ENCODE assay signal across 8 cellular contexts in genomic region chr5:119452060-119452372, GRCh38. TPM values are rescaled to one million over a fixed set of nuclear protein-coding genes. Genes with fewer than 3 reads are reported as not detected.
DNase-seq lines count a peak whose midpoint lies in the region; ATAC-seq and TF ChIP-seq lines count a peak whose summit lies in the region.

No MANE protein-coding gene starts in this region.

- H4K5ac ChIP-seq in IMR-90 (ENCODE audit: low read depth, low read length): no peak overlapping the region

- H2BK5ac ChIP-seq in IMR-90 (ENCODE audit: low read depth, low read length, poor library complexity, severe bottlenecking): no peak overlapping the region

- peaks cover 9 to 22% of the 10 kb centered on the region in 2 experiments; a peak in 3 of 4 replicates for H3K79me1 ChIP-seq in IMR-90 (ENCODE audit: low read depth in 1 of 2, low read length in 2 of 2)

- H3K27ac Mint-ChIP-seq in chondrocyte (ENCODE audit: unreplicated experiment): peak overlapping the region; percentile 96
- H3K27ac Mint-ChIP-seq in naive thymus-derived CD4-positive, alpha-beta T cell: peak overlapping the region; percentile 80 to 94 (median 86)

- CTCF ChIA-PET in IMR-90 (lab: Yijun Ruan, JAX): interaction anchor here (0.7 kb wide), 1 partner anchor 9 kb away, joined by 3 read pairs; no protein-coding TSS in a partner anchor
- CTCF ChIA-PET in naive thymus-derived CD4-positive, alpha-beta T cell (lab: Charles Lee): interaction anchor here (0.6 to 2.1 kb wide), 3 partner anchors 17 to 464 kb away, joined by 3 to 9 read pairs (median 4); partner anchors contain the start of gene DTWD2

- H3K4me1 ChIP-seq in IMR-90 (ENCODE audit: control insufficient read depth, insufficient read depth, low read length): no peaks in the 10 kb centered on the region
- H3K4me1 ChIP-seq in naive thymus-derived CD4-positive, alpha-beta T cell (ENCODE audit: control insufficient read depth in 2 of 2, insufficient read depth in 2 of 2, low read length in 2 of 2): peaks cover 5 to 9% of the 10 kb centered on the region in 2 donors

- H3K27ac ChIP-seq in IMR-90 (ENCODE audit: insufficient read depth, low read length): no peak overlapping the region
- peak overlapping the region; percentile 84 for H3K27ac ChIP-seq in naive thymus-derived CD4-positive, alpha-beta T cell (ENCODE audit: low read depth, low read length)

- H3K56ac ChIP-seq in IMR-90 (ENCODE audit: extremely low read depth, insufficient read depth, low read length): no peak overlapping the region

- H3K36me3 ChIP-seq in IMR-90 (ENCODE audit: control insufficient read depth, insufficient read depth, low read length): no peaks in the 10 kb centered on the region
- H3K36me3 ChIP-seq in naive thymus-derived CD4-positive, alpha-beta T cell (ENCODE audit: control insufficient read depth in 2 of 3, insufficient read depth in 3 of 3, low read length in 3 of 3): peaks cover 0 to 4% (median 0%) of the 10 kb centered on the region in 3 experiments

- H4K20me1 ChIP-seq in IMR-90 (ENCODE audit: insufficient read depth, low read length): no peaks in the 10 kb centered on the region

- peaks cover 5% of the 10 kb centered on the region for H3K36me3 Mint-ChIP-seq in chondrocyte (ENCODE audit: low read depth)
- peaks cover 0 to 10% (median 5%) of the 10 kb centered on the region in 5 donors for H3K36me3 Mint-ChIP-seq in naive thymus-derived CD4-positive, alpha-beta T cell

- H4K8ac ChIP-seq in IMR-90 (ENCODE audit: low read depth in 2 of 2, low read length in 2 of 2): peak overlapping the region in 1 of 2 experiments; percentile 18; a peak in 2 of 4 replicates

- no TSS peak for BruUV-seq in IMR-90 (replicated peaks; lab: Mats Ljungman, UMichigan)

- in situ Hi-C loops in IMR-90 (cut with MboI; ENCODE audit: low sequenced_read_pairs): no loop called here

- no peak overlapping the region for H2AK9ac ChIP-seq in IMR-90 (replicated peaks; ENCODE audit: low read depth, low read length, poor library complexity)

- peaks cover 3% of the 10 kb centered on the region; the same call in 1 of the 2 replicates for H3K9me3 ChIP-seq in IMR-90 (ENCODE audit: control insufficient read depth, insufficient read depth, low read length)
- no peaks in the 10 kb centered on the region for H3K9me3 ChIP-seq in naive thymus-derived CD4-positive, alpha-beta T cell (ENCODE audit: control insufficient read depth in 2 of 3, low read length in 3 of 3)

- H3K4me3 ChIP-seq in AG10803 (ENCODE audit: low read length) (peak overlapping the region; percentile 92), IMR-90 (ENCODE audit: insufficient read depth, low read depth, low read length) (peak overlapping the region; percentile 93)
- H3K4me3 ChIP-seq in naive thymus-derived CD4-positive, alpha-beta T cell (ENCODE audit: low read length): peak overlapping the region; percentile 86

- WGBS in IMR-90 (ENCODE audit: extremely low coverage in 2 of 2, insufficient read length in 1 of 2), 2 experiments: no CpG with 5 or more reads among the region's 6 CpGs

- no peak overlapping the region for H3K23ac ChIP-seq in IMR-90 (ENCODE audit: low read depth, low read length)

- dilution Hi-C loops in IMR-90 (cut with HindIII; ENCODE audit: low sequenced_read_pairs, unreplicated experiment): no loop called here

- H3K4me1 Mint-ChIP-seq in chondrocyte (ENCODE audit: low read depth): peaks cover 10% of the 10 kb centered on the region
- H3K4me1 Mint-ChIP-seq in naive thymus-derived CD4-positive, alpha-beta T cell: peaks cover 11 to 22% (median 19%) of the 10 kb centered on the region in 7 donors

- H2AK5ac ChIP-seq in IMR-90 (ENCODE audit: low read depth, low read length): no peak overlapping the region

- TF ChIP-seq CTCF in AG10803 (conservative IDR thresholded peaks at IDR 0.05; ENCODE audit: low read length) (no peak), IMR-90 (conservative IDR thresholded peaks at IDR 0.05; ENCODE audit: low read depth, low read length) (no peak), chondrocyte (IDR thresholded peaks at IDR 0.05) (no peak)

- no peak overlapping the region for H2BK20ac ChIP-seq in IMR-90 (ENCODE audit: low read depth, low read length)

- no peak for TF ChIP-seq RAD21 in IMR-90 (IDR thresholded peaks at IDR 0.05; ENCODE audit: low read length)

- H3K9ac ChIP-seq in IMR-90 (ENCODE audit: low read depth, low read length): no peak overlapping the region

- H4K91ac ChIP-seq in IMR-90 (ENCODE audit: insufficient read depth, low read depth, low read length): no peak overlapping the region

- H3K4me3 Mint-ChIP-seq in chondrocyte (ENCODE audit: unreplicated experiment): peak overlapping the region; percentile 99
- H3K4me3 Mint-ChIP-seq in naive thymus-derived CD4-positive, alpha-beta T cell: peak overlapping the region; percentile 86 to 98 (median 92)

- DNase-seq in AG10803 (ENCODE audit: low read depth) (no peak), IMR-90 (no peak), chondrocyte (ENCODE audit: low spot score) (no peak), NCI-H226 (no peak), SK-N-DZ (ENCODE audit: low spot score) (no peak), left lobe of liver (ENCODE audit: low spot score) (no peak), DMS53 treated with DMSO at 0.1 percent for 48 hours (lab: John Stamatoyannopoulos, UW; ENCODE audit: unreplicated experiment) (no peak)
- no peak for DNase-seq in naive thymus-derived CD4-positive, alpha-beta T cell

- no peak overlapping the region for H3K14ac ChIP-seq in IMR-90 (replicated peaks; ENCODE audit: low read depth, low read length)

- H3K18ac ChIP-seq in IMR-90 (ENCODE audit: low read depth, low read length): no peak overlapping the region

- H2BK15ac ChIP-seq in IMR-90 (ENCODE audit: low read depth, low read length): no peak overlapping the region

- H3K4me2 ChIP-seq in IMR-90 (ENCODE audit: low read depth, low read length): peak overlapping the region; percentile 18; the same call in 1 of the 2 replicates

- H3K9me3 Mint-ChIP-seq in chondrocyte (ENCODE audit: low read depth): peaks cover 18% of the 10 kb centered on the region
- peaks cover 0 to 3% (median 0%) of the 10 kb centered on the region in 11 donors for H3K9me3 Mint-ChIP-seq in naive thymus-derived CD4-positive, alpha-beta T cell

- H3K9me1 ChIP-seq in IMR-90 (ENCODE audit: insufficient read depth, low read length): no peaks in the 10 kb centered on the region

- POLR2A ChIA-PET in IMR-90 (lab: Charles Lee; ENCODE audit: unreplicated experiment): no interaction called here
- POLR2A ChIA-PET in naive thymus-derived CD4-positive, alpha-beta T cell (lab: Charles Lee): interaction anchor here (0.7 to 1.4 kb wide), 6 partner anchors 9 to 381 kb away, joined by 3 to 4 read pairs (median 3); partner anchors contain the start of gene DMXL1

- TF ChIP-seq POLR2A in IMR-90 (IDR thresholded peaks at IDR 0.05; ENCODE audit: low read depth, low read length): no peak

- ATAC-seq in IMR-90 (ENCODE audit: low read depth) (no peak), left lobe of liver (no peak)
- ATAC-seq in naive thymus-derived CD4-positive, alpha-beta T cell: no peak

- intact Hi-C loops in IMR-90 (cut with micrococcal nuclease): no loop called here
- intact Hi-C loops in naive thymus-derived CD4-positive, alpha-beta T cell (cut with micrococcal nuclease): loop anchor here (1.0 to 2.0 kb wide), 3 partner anchors 183 to 464 kb away; partner anchors contain the start of gene DTWD2 (in 1 of the 2)

- H3K27me3 ChIP-seq in IMR-90 (ENCODE audit: control insufficient read depth, insufficient read depth, low read length): 0 out of 2 replicates have a peak, but pooled peaks cover under 1% of the 10 kb centered on the region
- H3K27me3 ChIP-seq in naive thymus-derived CD4-positive, alpha-beta T cell (ENCODE audit: control insufficient read depth in 2 of 2, insufficient read depth in 2 of 2, low read length in 2 of 2): no peaks in the 10 kb centered on the region

- no peak overlapping the region for H3K4ac ChIP-seq in IMR-90 (ENCODE audit: low read depth, low read length)

- no peak overlapping the region for H2BK120ac ChIP-seq in IMR-90 (ENCODE audit: low read depth, low read length)

- peak overlapping the region; percentile 99 for H2AFZ ChIP-seq in IMR-90 (replicated peaks; ENCODE audit: low read length, poor library complexity)

- H3K27me3 Mint-ChIP-seq in chondrocyte (ENCODE audit: low read depth): no peaks in the 10 kb centered on the region
- peaks cover 0 to 20% (median 0%) of the 10 kb centered on the region in 5 donors for H3K27me3 Mint-ChIP-seq in naive thymus-derived CD4-positive, alpha-beta T cell

TF ChIP-seq in IMR-90, 13 proteins besides CTCF, POLR2A, EP300 and RAD21:
- no peak for TF ChIP-seq CHD1 (IDR thresholded peaks at IDR 0.05; ENCODE audit: low read depth, low read length)

RNA-seq across cellular contexts. Expression of gene HSD17B4, which starts 0.3 kb away (rescaled TPM):
- total RNA-seq in IMR-90 (2012; rRNA removed) (123 and 154 TPM in 2 replicates), chondrocyte (92.8 to 118 TPM (median 98.4 TPM) in 3 replicates), left lobe of liver (664 TPM)
- polyA plus RNA-seq in IMR-90 (2012; rRNA removed): 81.5 and 95.1 TPM in 2 replicates
- polyA plus RNA-seq in IMR-90 (2012; cell fraction: cytosol; rRNA removed): 19.3 and 22.5 TPM in 2 replicates
- 15.5 and 85.5 TPM in 2 replicates for polyA plus RNA-seq in IMR-90 (2012; cell fraction: nucleus; rRNA removed; ENCODE audit: low replicate concordance)
- total RNA-seq in naive thymus-derived CD4-positive, alpha-beta T cell: 10 to 100 TPM; 22.5 to 77.2 (median 71.0) TPM
- polyA plus RNA-seq in naive thymus-derived CD4-positive, alpha-beta T cell: 100 to 1,000 TPM in 1 of 2 donors, 10 to 100 TPM in 1; 55.7 to 131 TPM
- 155 and 206 TPM in 2 replicates for polyA plus RNA-seq in SK-N-DZ (2014; cell fraction: cytosol; rRNA removed)
- polyA plus RNA-seq in SK-N-DZ (2014; cell fraction: nucleus; rRNA removed): 157 and 318 TPM in 2 replicates
